Comparison of ENCODE assay signal across 24 cellular contexts in the genomic region with DNA sequence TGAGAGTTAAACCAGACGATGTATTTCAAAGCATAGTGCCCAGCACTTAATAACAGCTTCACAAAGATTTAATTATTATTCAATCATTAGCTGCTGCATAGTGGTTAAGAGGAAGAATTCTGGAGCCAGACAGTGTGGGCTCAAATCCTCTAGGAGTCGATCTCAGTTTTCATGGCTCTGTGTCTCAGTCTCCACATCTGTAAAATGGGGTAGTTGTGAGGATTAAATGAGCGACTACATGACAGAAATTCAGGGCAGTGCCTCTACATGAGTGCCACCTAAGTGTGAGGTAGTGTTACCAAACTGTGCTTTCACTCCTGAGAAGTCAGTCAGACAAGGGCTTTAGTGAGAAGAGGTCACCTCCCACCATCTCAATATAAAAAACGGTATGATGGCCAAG.
"Had no signal": no experiment of that assay in that cellular context is flagged by ENCODE, and none has a peak within 500 bp of the region (broad histone marks: within the 10 kb centered on the region; RNA-seq: fewer than 3 reads in every experiment).

No MANE protein-coding gene starts in this region.

- H3K4me1 ChIP-seq: SJSA1 had no signal

- H3K27ac ChIP-seq: HL-60, SJSA1, SK-N-MC had no signal

- H3K4me3 ChIP-seq: SJSA1, SK-N-MC had no signal

- FAIRE-seq: HTR-8/SVneo, RCC 7860 had no signal

- H3K27me3 ChIP-seq: SJSA1 had no signal

- H3K36me3 ChIP-seq: SJSA1 had no signal

- DNase-seq: Karpas-422, KG1, MM.1S, NCI-H1092 treated with DMSO at 0.1 percent for 48 hours, NCI-H1436, NCI-H187, NCI-H2029, NCI-H2081 treated with DMSO at 0.1 percent for 48 hours, NCI-H2171, NCI-H226, NCI-H446, NCI-H510A, NCI-H524 treated with DMSO at 0.1 percent for 48 hours, NCI-H69, NCI-H774, Right ventricle myocardium superior, RPMI8226, SIG-M5, SW 1271 had no signal
